In the genomic region with DNA sequence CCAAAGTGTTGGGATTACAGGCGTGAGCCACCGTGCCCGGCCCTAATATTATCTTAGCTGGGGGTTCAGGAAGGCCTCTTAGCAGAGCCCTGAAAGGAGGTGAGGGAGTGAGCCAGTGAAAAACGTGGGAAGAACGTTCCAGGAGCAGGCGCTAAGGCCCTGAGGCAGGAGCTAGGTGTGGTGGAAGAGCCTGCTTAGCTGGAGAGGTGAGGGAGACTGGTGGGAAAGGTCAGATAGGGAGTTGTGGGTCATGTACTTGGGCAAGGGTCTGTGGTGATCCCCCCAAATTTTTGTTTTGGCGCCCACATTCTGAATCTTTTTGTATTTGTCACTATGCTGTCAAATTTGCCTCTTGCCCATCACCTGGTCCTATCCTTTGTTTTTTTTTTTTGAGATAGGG, we compare ENCODE assay signal across 23 cellular contexts. TPM values are rescaled to one million over a fixed set of nuclear protein-coding genes. Genes with fewer than 3 reads are reported as not detected.
"Had no signal": no experiment of that assay in that cellular context is flagged by ENCODE, and none has a peak within 500 bp of the region (broad histone marks: within the 10 kb centered on the region; RNA-seq: fewer than 3 reads in every experiment).

No MANE protein-coding gene starts in this region.

- H3K27ac ChIP-seq: coronary artery, esophagus squamous epithelium, lower lobe of right lung, neural progenitor cell, prostate gland, right atrium auricular region, stomach, thyroid gland, vagina had no signal

- DNase-seq: dermis blood vessel endothelial cell; effector memory CD4-positive, alpha-beta T cell; erythroblast; esophagus squamous epithelium; head of caudate nucleus; left ventricle myocardium superior; lower lobe of right lung; stimulated activated CD4-positive, alpha-beta T cell treated with anti-CD3 and anti-CD28 coated beads, Interleukin-12 subunit alpha, Interleukin-12 subunit beta, amount 100 ng/mL, for 4 hours; stimulated activated CD4-positive, alpha-beta T cell treated with anti-CD3 and anti-CD28 coated beads, Interleukin-1b, Interleukin-23, amount 100 ng/mL, for 48 hours; stimulated activated CD4-positive, alpha-beta T cell treated with anti-CD3 and anti-CD28 coated beads, Interleukin-4, amount 100 ng/mL, for 1 hour; stimulated activated CD8-positive, alpha-beta memory T cell treated with anti-CD3 and anti-CD28 coated beads, Interleukin-4, amount 100 ng/mL, for 48 hours; stimulated activated naive CD4-positive, alpha-beta T cell treated with Interleukin-2 at 50 U/mL for 16 hours; stomach; thyroid gland; trophoblast cell had no signal

- H3K4me3 ChIP-seq: coronary artery, esophagus squamous epithelium, lower lobe of right lung, neural progenitor cell, prostate gland, right atrium auricular region, smooth muscle cell, stomach, thyroid gland, vagina had no signal

- H3K9me3 ChIP-seq: esophagus squamous epithelium, lower lobe of right lung, prostate gland, right atrium auricular region, stomach, thyroid gland, vagina had no signal

- H3K36me3 ChIP-seq: neural progenitor cell had no signal

- H3K9me3 Mint-ChIP-seq: nephron, neural progenitor cell had no signal

- H3K9ac ChIP-seq: neural progenitor cell had no signal

- H2AFZ ChIP-seq: neural progenitor cell had no signal

- H3K27ac Mint-ChIP-seq: neural progenitor cell had no signal

- H3K27me3 ChIP-seq: esophagus squamous epithelium, neural progenitor cell, right atrium auricular region, stomach, thyroid gland, vagina had no signal

- H3K4me3 Mint-ChIP-seq: neural progenitor cell had no signal

- H3K4me2 ChIP-seq: neural progenitor cell, smooth muscle cell had no signal

- H3K4me1 ChIP-seq: prostate gland had no signal

RNA-seq across cellular contexts. Expression of a gene that starts 40.1 kb away (rescaled TPM):
- total RNA-seq: dermis blood vessel endothelial cell, glomerular endothelial cell had no signal
